23 cellular contexts compared by ENCODE assay signal in genomic region chr10:95880704-95881103, GRCh38. TPM values are rescaled to one million over a fixed set of nuclear protein-coding genes. Genes with fewer than 3 reads are reported as not detected.
DNase-seq lines count a peak whose midpoint lies in the region; ATAC-seq, FAIRE-seq and TF ChIP-seq lines count a peak whose summit lies in the region.
"Had no signal": no experiment of that assay in that cellular context is flagged by ENCODE, and none has a peak within 500 bp of the region (broad histone marks: within the 10 kb centered on the region; RNA-seq: fewer than 3 reads in every experiment).

No MANE protein-coding gene starts in this region.

- CTCF ChIA-PET in GM10248 (lab: Yijun Ruan, JAX): interaction anchor here (1.2 to 1.5 kb wide), 2 partner anchors 9 to 21 kb away, joined by 3 read pairs; no protein-coding TSS in a partner anchor

- H3K36me3 ChIP-seq in esophagus muscularis mucosa: peaks cover 0 to 8% (median 2%) of the 10 kb centered on the region in 4 donors
- H3K36me3 ChIP-seq in stomach: peaks cover 3 to 12% (median 7%) of the 10 kb centered on the region in 4 donors
- H3K36me3 ChIP-seq: right lobe of liver had no signal

- no peaks in the 10 kb centered on the region for H3K27me3 Mint-ChIP-seq in activated naive CD8-positive, alpha-beta T cell treated with anti-CD3 and anti-CD28 coated beads, Interleukin-2, amount 50 U/mL, for 24 hours
- H3K27me3 Mint-ChIP-seq: activated naive CD4-positive, alpha-beta T cell treated with anti-CD3 and anti-CD28 coated beads, Interleukin-2, amount 10 ng/mL, durations not matched to agents 7 days and 5 days; T-cell had no signal

- TF ChIP-seq CTCF in GM10248 (IDR thresholded peaks at IDR 0.05; ENCODE audit: control extremely low read depth, extremely low read depth, low read depth, missing control alignments) (no peak), esophagus muscularis mucosa (IDR thresholded peaks at IDR 0.05) (no peak), stomach (IDR thresholded peaks at IDR 0.05) (no peak), D721Med (IDR thresholded peaks at IDR 0.05; ENCODE audit: insufficient read depth, missing control alignments) (no peak)

- H3K27me3 ChIP-seq in esophagus muscularis mucosa (no peaks in the 10 kb centered on the region), stomach (no peaks in the 10 kb centered on the region)
- H3K27me3 ChIP-seq: foreskin keratinocyte, neural progenitor cell, right lobe of liver had no signal

- intact Hi-C loops in esophagus muscularis mucosa (cut with DNase I): no loop called here
- intact Hi-C loops in stomach (cut with DNase I; ENCODE audit: low total_unique reads): no loop called here

- H3K27ac Mint-ChIP-seq in activated naive CD8-positive, alpha-beta T cell treated with anti-CD3 and anti-CD28 coated beads, Interleukin-2, amount 50 U/mL, for 24 hours: no peak overlapping the region
- H3K27ac Mint-ChIP-seq: activated naive CD4-positive, alpha-beta T cell treated with anti-CD3 and anti-CD28 coated beads, Interleukin-2, amount 10 ng/mL, durations not matched to agents 7 days and 5 days; neural progenitor cell; T-cell had no signal

- TF ChIP-seq EP300 in esophagus muscularis mucosa (IDR thresholded peaks at IDR 0.05) (no peak), stomach (IDR thresholded peaks at IDR 0.05) (no peak)

- no peak overlapping the region for H3K4me3 ChIP-seq in esophagus muscularis mucosa
- H3K4me3 ChIP-seq in stomach: no peak overlapping the region
- H3K4me3 ChIP-seq: neural progenitor cell, right lobe of liver had no signal

- H3K27ac ChIP-seq in esophagus muscularis mucosa (replicated peaks in 1 of 4) (peak overlapping the region; percentile 21 to 41 (median 34)), stomach (peak overlapping the region in 2 of 5 donors; percentile 37 to 41)
- H3K27ac ChIP-seq: foreskin keratinocyte, neural progenitor cell, right lobe of liver had no signal

- H3K4me3 Mint-ChIP-seq in activated naive CD8-positive, alpha-beta T cell treated with anti-CD3 and anti-CD28 coated beads, Interleukin-2, amount 50 U/mL, for 24 hours: no peak overlapping the region
- H3K4me3 Mint-ChIP-seq: activated naive CD4-positive, alpha-beta T cell treated with anti-CD3 and anti-CD28 coated beads, Interleukin-2, amount 10 ng/mL, durations not matched to agents 7 days and 5 days; neural progenitor cell; T-cell had no signal

- H3K4me1 Mint-ChIP-seq in activated naive CD8-positive, alpha-beta T cell treated with anti-CD3 and anti-CD28 coated beads, Interleukin-2, amount 50 U/mL, for 24 hours: no peaks in the 10 kb centered on the region
- H3K4me1 Mint-ChIP-seq: activated naive CD4-positive, alpha-beta T cell treated with anti-CD3 and anti-CD28 coated beads, Interleukin-2, amount 10 ng/mL, durations not matched to agents 7 days and 5 days; neural progenitor cell; T-cell had no signal

- DNase-seq in GM10248 (ENCODE audit: extremely low spot score) (peak; percentile 48), esophagus muscularis mucosa (ENCODE audit: extremely low spot score) (no peak), stomach (no peak), DMS 273 treated with DMSO at 0.1 percent for 48 hours (lab: John Stamatoyannopoulos, UW) (no peak), D721Med (ENCODE audit: insufficient read length, low spot score) (no peak)
- no peak for DNase-seq in activated naive CD8-positive, alpha-beta T cell treated with anti-CD3 and anti-CD28 coated beads, Interleukin-2, amount 50 U/mL, for 24 hours
- DNase-seq: activated CD4-positive, alpha-beta T cell treated with anti-CD3 and anti-CD28 coated beads for 1 hour; activated CD8-positive, alpha-beta memory T cell treated with anti-CD3 and anti-CD28 coated beads, Interleukin-2, amount 50 U/mL, for 4 hours; activated naive CD4-positive, alpha-beta T cell treated with anti-CD3 and anti-CD28 coated beads, Interleukin-2, amount 10 ng/mL, durations not matched to agents 7 days and 5 days; Caco-2; foreskin keratinocyte; GDM1; GOT3; NCI-H2107; NCI-H748 treated with DMSO at 0.1 percent for 48 hours; right lobe of liver; stimulated activated CD4-positive, alpha-beta T cell treated with anti-CD3 and anti-CD28 coated beads, Interleukin-2, amount 100 ng/mL, for 48 hours; T-cell had no signal

- ATAC-seq in GM19372 (IDR thresholded peaks at IDR 0.05; ENCODE audit: low read depth, unreplicated experiment) (peak; percentile 68), HG02981 (IDR thresholded peaks at IDR 0.05; ENCODE audit: unreplicated experiment) (peak; percentile 57)
- no peak for ATAC-seq in activated naive CD8-positive, alpha-beta T cell treated with anti-CD3 and anti-CD28 coated beads, Interleukin-2, amount 50 U/mL, for 24 hours
- ATAC-seq: foreskin keratinocyte, right lobe of liver, T-cell had no signal

- no peak for TF ChIP-seq POLR2A in esophagus muscularis mucosa (IDR thresholded peaks at IDR 0.05; ENCODE audit: low read depth)
- TF ChIP-seq POLR2A in stomach (IDR thresholded peaks at IDR 0.05): no peak

- no peaks in the 10 kb centered on the region for H3K9me3 Mint-ChIP-seq in activated naive CD8-positive, alpha-beta T cell treated with anti-CD3 and anti-CD28 coated beads, Interleukin-2, amount 50 U/mL, for 24 hours
- H3K9me3 Mint-ChIP-seq: activated naive CD4-positive, alpha-beta T cell treated with anti-CD3 and anti-CD28 coated beads, Interleukin-2, amount 10 ng/mL, durations not matched to agents 7 days and 5 days had no signal

- H3K9me3 ChIP-seq in esophagus muscularis mucosa (no peaks in the 10 kb centered on the region), stomach (no peaks in the 10 kb centered on the region)
- H3K9me3 ChIP-seq: Caco-2, right lobe of liver had no signal

- H3K36me3 Mint-ChIP-seq in activated naive CD8-positive, alpha-beta T cell treated with anti-CD3 and anti-CD28 coated beads, Interleukin-2, amount 50 U/mL, for 24 hours (ENCODE audit: low read depth): peaks cover 20% of the 10 kb centered on the region

- POLR2A ChIA-PET in GM10248 (lab: Yijun Ruan, JAX): no interaction called here

- H3K4me1 ChIP-seq in esophagus muscularis mucosa (peaks cover 0 to 15% (median 4%) of the 10 kb centered on the region in 4 donors), stomach (no peaks in the 10 kb centered on the region)
- H3K4me1 ChIP-seq: foreskin keratinocyte, neural progenitor cell, right lobe of liver had no signal

- WGBS in esophagus muscularis mucosa: 88% methylated on average over 2 of the region's 2 CpGs
- 75 to 89% (median 83%) methylated on average over 2 of the region's 2 CpGs for WGBS in stomach, 5 donors

- no peak for FAIRE-seq in D721Med (lab: Jason Lieb, UNC)
- FAIRE-seq: bronchial epithelial cell had no signal

RNA-seq across cellular contexts. Expression of gene CC2D2B, which starts 27.1 kb away (rescaled TPM):
- total RNA-seq in esophagus muscularis mucosa (1 to 10 TPM; 1.2 to 2.9 (median 1.8) TPM), stomach (1 to 10 TPM in 3 of 5 donors, not detected in 2; 1.2 to 9.2 (median 5.1) TPM)
- polyA plus RNA-seq in stomach: under 1 TPM in 2 of 3 donors, not detected in 1; 0.12 to 0.18 TPM
- total RNA-seq: bronchial epithelial cell, foreskin keratinocyte, MCF 10A had no signal
